ENCODE assay signal across 13 cellular contexts in the genomic region with DNA sequence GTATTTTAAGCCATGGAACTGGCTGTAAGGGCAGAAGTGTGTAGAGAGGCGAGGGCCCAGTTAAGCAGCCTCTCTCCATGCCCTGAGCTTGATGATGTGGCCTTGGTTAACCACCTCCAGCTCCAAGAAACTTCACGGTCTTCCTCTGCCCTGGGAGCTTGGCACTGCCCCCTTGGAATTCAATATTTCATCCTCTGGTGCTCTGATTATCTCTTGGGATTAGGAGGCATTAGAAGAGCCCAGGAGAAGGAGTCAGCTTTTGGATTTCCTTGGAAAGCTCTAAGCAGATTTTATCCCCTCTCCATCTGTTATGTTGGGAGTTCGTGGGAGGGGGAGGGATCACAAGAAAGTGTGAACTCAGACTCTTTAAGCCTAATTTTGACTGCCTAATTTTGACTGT.
A peak's percentile ranks its signal among the peaks of the same experiment; 100 is the strongest.
DNase-seq lines count a peak whose midpoint lies in the region; TF ChIP-seq lines count a peak whose summit lies in the region.
"Had no signal": no experiment of that assay in that cellular context is flagged by ENCODE, and none has a peak within 500 bp of the region (broad histone marks: within the 10 kb centered on the region; RNA-seq: fewer than 3 reads in every experiment).

No MANE protein-coding gene starts in this region.

- TF ChIP-seq POLR2A in Peyer's patch (IDR thresholded peaks at IDR 0.05), result no peak
- TF ChIP-seq POLR2A in ovary (IDR thresholded peaks at IDR 0.05), result no peak

- H3K27me3 ChIP-seq in Peyer's patch (no peaks in the 10 kb centered on the region), ovary (no peaks in the 10 kb centered on the region)

- intact Hi-C loops in ovary (cut with DNase I), result no loop called here

- H3K27ac ChIP-seq in Peyer's patch (no peak overlapping the region), ovary (no peak overlapping the region)
- H3K27ac ChIP-seq: 22Rv1 had no signal

- WGBS in ovary, 3 donors, result 43 to 59% (median 52%) methylated on average over 3 of the region's 3 CpGs

- H3K4me3 ChIP-seq in Peyer's patch, result no peak overlapping the region
- H3K4me3 ChIP-seq in ovary, result no peak overlapping the region

- H3K9me3 ChIP-seq in Peyer's patch, result no peaks in the 10 kb centered on the region
- no peaks in the 10 kb centered on the region for H3K9me3 ChIP-seq in ovary

- TF ChIP-seq CTCF in Peyer's patch (IDR thresholded peaks at IDR 0.05), result no peak
- TF ChIP-seq CTCF in ovary (IDR thresholded peaks at IDR 0.05), result no peak

- no peak for TF ChIP-seq EP300 in ovary (IDR thresholded peaks at IDR 0.05)

- no peaks in the 10 kb centered on the region for H3K4me1 ChIP-seq in Peyer's patch
- H3K4me1 ChIP-seq in ovary (ENCODE audit: insufficient read depth), result no peaks in the 10 kb centered on the region

- DNase-seq in NCI-H2171 treated with DMSO at 0.1 percent for 48 hours (lab: John Stamatoyannopoulos, UW), result peak; percentile 19
- DNase-seq in NCI-H2171 (lab: John Stamatoyannopoulos, UW), result no peak
- DNase-seq in NCI-H524 treated with DMSO at 0.1 percent for 48 hours (lab: John Stamatoyannopoulos, UW), result peak; percentile 97
- DNase-seq in myocyte (ENCODE audit: low read depth), result peak; percentile 55
- no peak for DNase-seq in GM19240 (ENCODE audit: insufficient read length, low spot score)
- no peak for DNase-seq in Peyer's patch
- DNase-seq in ovary, result no peak
- DNase-seq: CD4-positive, CD25-positive, alpha-beta regulatory T cell; DND-41; GDM1; HCEC 1CT; HFFc6 had no signal

- H3K36me3 ChIP-seq in Peyer's patch (no peaks in the 10 kb centered on the region), ovary (no peaks in the 10 kb centered on the region)

Comparison
In these comparisons a context has a peak if more than half of its experiments do, and no peak if none do; other contexts are left out.
1. DNase-seq: peak in NCI-H2171 treated with DMSO at 0.1 percent for 48 hours (single experiment), NCI-H524 treated with DMSO at 0.1 percent for 48 hours (single experiment) and myocyte (single experiment); none in NCI-H2171 (single experiment), GM19240 (single experiment), Peyer's patch (0 of 3) and ovary (0 of 5).